ENCODE assay signal across 8 cellular contexts in the genomic region with DNA sequence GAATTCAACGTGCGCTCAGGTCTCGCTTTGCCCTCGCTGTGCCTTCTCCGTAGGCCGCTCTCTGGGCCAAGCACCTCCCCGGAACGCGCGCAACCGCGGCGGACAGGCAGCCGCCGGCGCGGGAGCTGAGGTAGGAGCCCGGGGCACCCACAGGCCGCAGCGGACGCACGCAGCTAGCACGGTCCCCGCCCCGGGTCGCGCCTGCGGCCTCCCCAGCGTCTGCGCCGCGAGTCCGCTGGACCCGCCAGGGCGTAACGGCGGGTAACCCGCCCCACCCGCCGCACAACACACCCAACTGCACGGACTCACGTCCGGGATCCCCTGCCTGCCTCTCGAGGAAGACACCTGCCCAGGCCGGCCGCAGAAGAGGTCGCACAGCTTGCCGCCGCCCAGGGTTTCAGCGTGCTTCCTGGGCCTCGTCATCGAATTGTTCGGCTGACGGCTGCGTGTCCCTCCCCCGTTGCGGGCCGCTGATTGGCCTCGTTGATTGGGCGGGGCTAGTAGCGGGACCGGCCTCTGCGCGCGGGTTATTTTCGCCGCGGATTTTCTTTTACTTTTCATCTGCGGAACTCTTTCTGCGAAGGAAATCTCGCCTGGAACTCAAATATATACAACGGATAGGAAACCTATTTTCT. TPM values are rescaled to one million over a fixed set of nuclear protein-coding genes. Genes with fewer than 3 reads are reported as not detected.
DNase-seq lines count a peak whose midpoint lies in the region; ATAC-seq and TF ChIP-seq lines count a peak whose summit lies in the region.

A gene with protein sequence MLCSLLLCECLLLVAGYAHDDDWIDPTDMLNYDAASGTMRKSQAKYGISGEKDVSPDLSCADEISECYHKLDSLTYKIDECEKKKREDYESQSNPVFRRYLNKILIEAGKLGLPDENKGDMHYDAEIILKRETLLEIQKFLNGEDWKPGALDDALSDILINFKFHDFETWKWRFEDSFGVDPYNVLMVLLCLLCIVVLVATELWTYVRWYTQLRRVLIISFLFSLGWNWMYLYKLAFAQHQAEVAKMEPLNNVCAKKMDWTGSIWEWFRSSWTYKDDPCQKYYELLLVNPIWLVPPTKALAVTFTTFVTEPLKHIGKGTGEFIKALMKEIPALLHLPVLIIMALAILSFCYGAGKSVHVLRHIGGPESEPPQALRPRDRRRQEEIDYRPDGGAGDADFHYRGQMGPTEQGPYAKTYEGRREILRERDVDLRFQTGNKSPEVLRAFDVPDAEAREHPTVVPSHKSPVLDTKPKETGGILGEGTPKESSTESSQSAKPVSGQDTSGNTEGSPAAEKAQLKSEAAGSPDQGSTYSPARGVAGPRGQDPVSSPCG (minus strand): TSS at position 433 of the 635 bp plus-strand sequence. CDS start 13,047 bp downstream, outside the sequence.

- POLR2A ChIA-PET in activated CD4-positive, alpha-beta memory T cell treated with anti-CD3 and anti-CD28 coated beads, Interleukin-2, amount 10 ng/mL, durations not matched to agents 7 days and 5 days (lab: Charles Lee): interaction anchor here (0.6 to 3.0 kb wide), 20 partner anchors 10 to 463 kb away, joined by 3 to 21 read pairs (median 4); a partner anchor contains a TSS

- no peaks in the 10 kb centered on the region for H3K36me3 ChIP-seq in duodenal mucosa (ENCODE audit: control insufficient read depth in 1 of 2, insufficient read depth in 2 of 2, low read length in 2 of 2)

- peaks cover 8 to 12% of the 10 kb centered on the region in 2 donors for H3K4me1 ChIP-seq in duodenal mucosa (ENCODE audit: control insufficient read depth in 1 of 2, insufficient read depth in 2 of 2, low read length in 2 of 2)

- H3K36me3 Mint-ChIP-seq in CD14-positive monocyte: peaks cover 14 to 21% of the 10 kb centered on the region in 2 donors
- H3K36me3 Mint-ChIP-seq in activated CD4-positive, alpha-beta memory T cell treated with anti-CD3 and anti-CD28 coated beads, Interleukin-2, amount 10 ng/mL, durations not matched to agents 7 days and 5 days (ENCODE audit: low read depth): peaks cover 25% of the 10 kb centered on the region

- TF ChIP-seq POLR2A in lower leg skin (IDR thresholded peaks at IDR 0.05): peak in 1 of 2 donors; percentile 6

- CTCF ChIA-PET in activated CD4-positive, alpha-beta memory T cell treated with anti-CD3 and anti-CD28 coated beads, Interleukin-2, amount 10 ng/mL, durations not matched to agents 7 days and 5 days (lab: Charles Lee): interaction anchor here (0.7 to 1.8 kb wide), 7 partner anchors 86 to 438 kb away, joined by 3 to 5 read pairs (median 3); a partner anchor contains a TSS

- intact Hi-C loops in CD14-positive monocyte (cut with micrococcal nuclease): loop anchor here (10.0 kb wide), 1 partner anchor 152 kb away; a partner anchor contains a TSS
- intact Hi-C loops in lower leg skin (cut with DNase I; ENCODE audit: low total_unique reads): no loop called here

- TF ChIP-seq CTCF in CD14-positive monocyte (IDR thresholded peaks at IDR 0.05) (no peak), lower leg skin (IDR thresholded peaks at IDR 0.05) (peak in 1 of 3 donors; percentile 9)

- H3K4me3 ChIP-seq in duodenal mucosa (ENCODE audit: low read depth in 1 of 2, low read length in 2 of 2) (peak within 1 kb of the TSS; percentile 87), lower leg skin (ENCODE audit: low read depth, poor library complexity, severe bottlenecking) (peak within 1 kb of the TSS; percentile 69)

- peak within 1 kb of the TSS; percentile 98 for H3K27ac ChIP-seq in duodenal mucosa (ENCODE audit: low read depth, low read length)

- DNase-seq in CD14-positive monocyte (ENCODE audit: low spot score): peak; percentile 85
- peak; percentile 78 for DNase-seq in NCI-H82 treated with DMSO at 0.1 percent for 48 hours (lab: John Stamatoyannopoulos, UW; ENCODE audit: unreplicated experiment)
- DNase-seq in activated CD4-positive, alpha-beta memory T cell treated with anti-CD3 and anti-CD28 coated beads, Interleukin-2, amount 10 ng/mL, durations not matched to agents 7 days and 5 days: peak; percentile 96
- peak; percentile 91 to 99 for DNase-seq in lower leg skin (ENCODE audit: low spot score in 2 of 2)
- DNase-seq in stimulated activated CD4-positive, alpha-beta T cell treated with anti-CD3 and anti-CD28 coated beads, Interleukin-4, amount 100 ng/mL, for 48 hours (ENCODE audit: low read depth in 2 of 2): peak; percentile 84 to 93

- 0 to 1% methylated on average over 41 to 42 of the region's 72 CpGs for WGBS in lower leg skin, 2 donors

- H3K27me3 ChIP-seq in duodenal mucosa (ENCODE audit: control insufficient read depth in 1 of 2, insufficient read depth in 2 of 2, low read length in 2 of 2): no peaks in the 10 kb centered on the region

- no peaks in the 10 kb centered on the region for H3K9me3 Mint-ChIP-seq in CD14-positive monocyte
- H3K9me3 Mint-ChIP-seq in activated CD4-positive, alpha-beta memory T cell treated with anti-CD3 and anti-CD28 coated beads, Interleukin-2, amount 10 ng/mL, durations not matched to agents 7 days and 5 days: no peaks in the 10 kb centered on the region

- H3K4me1 Mint-ChIP-seq in CD14-positive monocyte: peaks cover 20% of the 10 kb centered on the region
- H3K4me1 Mint-ChIP-seq in activated CD4-positive, alpha-beta memory T cell treated with anti-CD3 and anti-CD28 coated beads, Interleukin-2, amount 10 ng/mL, durations not matched to agents 7 days and 5 days: peaks cover 42% of the 10 kb centered on the region

- peak; percentile 92 for ATAC-seq in GM19397 (IDR thresholded peaks at IDR 0.05; ENCODE audit: unreplicated experiment)
- ATAC-seq in HG03571 (IDR thresholded peaks at IDR 0.05; ENCODE audit: unreplicated experiment): peak; percentile 93

- H3K9me3 ChIP-seq in duodenal mucosa (ENCODE audit: control insufficient read depth in 1 of 2, low read length in 2 of 2): no peaks in the 10 kb centered on the region

- H3K27me3 Mint-ChIP-seq in CD14-positive monocyte (ENCODE audit: low read depth in 3 of 3): peaks cover 0 to 2% (median 0%) of the 10 kb centered on the region in 3 donors
- H3K27me3 Mint-ChIP-seq in activated CD4-positive, alpha-beta memory T cell treated with anti-CD3 and anti-CD28 coated beads, Interleukin-2, amount 10 ng/mL, durations not matched to agents 7 days and 5 days: no peaks in the 10 kb centered on the region

- H3K27ac Mint-ChIP-seq in CD14-positive monocyte: peak within 1 kb of the TSS; percentile 90 to 97 (median 96)
- H3K27ac Mint-ChIP-seq in activated CD4-positive, alpha-beta memory T cell treated with anti-CD3 and anti-CD28 coated beads, Interleukin-2, amount 10 ng/mL, durations not matched to agents 7 days and 5 days: peak within 1 kb of the TSS; percentile 93

- peak within 1 kb of the TSS; percentile 87 to 91 for H3K9ac ChIP-seq in duodenal mucosa (ENCODE audit: low read depth in 1 of 2, low read length in 2 of 2)

- H3K4me3 Mint-ChIP-seq in CD14-positive monocyte: peak within 1 kb of the TSS; percentile 87 to 90
- peak within 1 kb of the TSS; percentile 82 for H3K4me3 Mint-ChIP-seq in activated CD4-positive, alpha-beta memory T cell treated with anti-CD3 and anti-CD28 coated beads, Interleukin-2, amount 10 ng/mL, durations not matched to agents 7 days and 5 days

RNA-seq across cellular contexts. Expression of the gene that starts here (rescaled TPM):
- 10 to 100 TPM in 1 of 2 donors, 1 to 10 TPM in 1; 9.4 to 12.9 TPM for polyA plus RNA-seq in CD14-positive monocyte
- 10 to 100 TPM; 16.4 to 20.1 TPM for total RNA-seq in activated CD4-positive, alpha-beta memory T cell treated with anti-CD3 and anti-CD28 coated beads, Interleukin-2, amount 10 ng/mL, durations not matched to agents 7 days and 5 days
- total RNA-seq in lower leg skin: 10 to 100 TPM; 11.8 to 16.0 (median 14.6) TPM

Comparison
In these comparisons a context has a peak if more than half of its experiments do, and no peak if none do; other contexts are left out.
1. Peak in every context shown above with its lines: DNase-seq, ATAC-seq, H3K4me3 ChIP-seq and H3K27ac ChIP-seq.